In genomic region chr7:30321089-30321991, GRCh38 we compare ENCODE assay signal across 9 cellular contexts. TPM values are rescaled to one million over a fixed set of nuclear protein-coding genes. Genes with fewer than 3 reads are reported as not detected.
DNase-seq lines count a peak whose midpoint lies in the region; ATAC-seq and TF ChIP-seq lines count a peak whose summit lies in the region.
"Had no signal": no experiment of that assay in that cellular context is flagged by ENCODE, and none has a peak within 500 bp of the region (broad histone marks: within the 10 kb centered on the region; RNA-seq: fewer than 3 reads in every experiment).

No MANE protein-coding gene starts in this region.

- peak overlapping the region; percentile 7 for H3K4me3 ChIP-seq in SJSA1
- H3K4me3 ChIP-seq in fibroblast of pulmonary artery (replicated peaks; ENCODE audit: low read depth, low read length): peak overlapping the region; percentile 24

- DNase-seq in DMS79 treated with DMSO at 0.1 percent for 48 hours (lab: John Stamatoyannopoulos, UW): peak; percentile 28
- no peak for DNase-seq in DMS79 (lab: John Stamatoyannopoulos, UW)
- DNase-seq in SJSA1 (ENCODE audit: low read depth in 1 of 2, low spot score in 2 of 2): peak in 1 of 2 experiments; percentile 25
- peak; percentile 17 for DNase-seq in fibroblast of pulmonary artery (ENCODE audit: low read depth)
- no peak for DNase-seq in HuH-7.5 (ENCODE audit: low spot score)
- DNase-seq in putamen (ENCODE audit: low spot score): no peak

- TF ChIP-seq CTCF in fibroblast of pulmonary artery (IDR thresholded peaks at IDR 0.05; ENCODE audit: low read length, missing control alignments): no peak

- H3K27me3 Mint-ChIP-seq in stimulated activated memory B cell treated with anti-CD40 and anti-IgM and Interleukin-4, amounts not matched to agents 10 μg/mL and 1 μg/mL and 100 μg/mL, for 72 hours: no peaks in the 10 kb centered on the region

- peaks cover 38% of the 10 kb centered on the region for H3K4me1 ChIP-seq in SJSA1 (replicated peaks)

- no peaks in the 10 kb centered on the region for H3K9me3 ChIP-seq in SJSA1 (replicated peaks)

- H3K9me3 Mint-ChIP-seq in stimulated activated memory B cell treated with anti-CD40 and anti-IgM and Interleukin-4, amounts not matched to agents 10 μg/mL and 1 μg/mL and 100 μg/mL, for 72 hours: peaks cover 3% of the 10 kb centered on the region

- H3K27me3 ChIP-seq in SJSA1 (replicated peaks): no peaks in the 10 kb centered on the region

- peak overlapping the region; percentile 99 for H3K27ac Mint-ChIP-seq in stimulated activated memory B cell treated with anti-CD40 and anti-IgM and Interleukin-4, amounts not matched to agents 10 μg/mL and 1 μg/mL and 100 μg/mL, for 72 hours

- peak overlapping the region; percentile 80 for H3K4me3 Mint-ChIP-seq in stimulated activated memory B cell treated with anti-CD40 and anti-IgM and Interleukin-4, amounts not matched to agents 10 μg/mL and 1 μg/mL and 100 μg/mL, for 72 hours

- no peaks in the 10 kb centered on the region for H3K36me3 ChIP-seq in SJSA1

- peaks cover 72% of the 10 kb centered on the region for H3K4me1 Mint-ChIP-seq in stimulated activated memory B cell treated with anti-CD40 and anti-IgM and Interleukin-4, amounts not matched to agents 10 μg/mL and 1 μg/mL and 100 μg/mL, for 72 hours

- no peak for ATAC-seq in stimulated activated memory B cell treated with anti-CD40 and anti-IgM and Interleukin-4, amounts not matched to agents 10 μg/mL and 1 μg/mL and 100 μg/mL, for 72 hours
- ATAC-seq in GM19455 (IDR thresholded peaks at IDR 0.05; ENCODE audit: unreplicated experiment): no peak

- H3K36me3 Mint-ChIP-seq in stimulated activated memory B cell treated with anti-CD40 and anti-IgM and Interleukin-4, amounts not matched to agents 10 μg/mL and 1 μg/mL and 100 μg/mL, for 72 hours: peaks cover 14% of the 10 kb centered on the region

- peak overlapping the region; percentile 24 for H3K27ac ChIP-seq in SJSA1
- H3K27ac ChIP-seq: 22Rv1 had no signal

RNA-seq across cellular contexts. Expression of gene ZNRF2, which starts 36.9 kb away (rescaled TPM):
- 17.3 and 20.3 TPM in 2 replicates for total RNA-seq in SJSA1 (2014; rRNA removed; shearing (Covaris generic))

Comparison
In these comparisons a context has a peak if more than half of its experiments do, and no peak if none do; other contexts are left out.
1. DNase-seq: peak in DMS79 treated with DMSO at 0.1 percent for 48 hours (single experiment) and fibroblast of pulmonary artery (single experiment); none in DMS79 (single experiment), HuH-7.5 (single experiment) and putamen (single experiment).